In genomic region chr17:4997302-4998026, GRCh38 we compare ENCODE assay signal across 8 cellular contexts. TPM values are rescaled to one million over a fixed set of nuclear protein-coding genes. Genes with fewer than 3 reads are reported as not detected.
DNase-seq lines count a peak whose midpoint lies in the region; ATAC-seq and TF ChIP-seq lines count a peak whose summit lies in the region.

A gene with protein sequence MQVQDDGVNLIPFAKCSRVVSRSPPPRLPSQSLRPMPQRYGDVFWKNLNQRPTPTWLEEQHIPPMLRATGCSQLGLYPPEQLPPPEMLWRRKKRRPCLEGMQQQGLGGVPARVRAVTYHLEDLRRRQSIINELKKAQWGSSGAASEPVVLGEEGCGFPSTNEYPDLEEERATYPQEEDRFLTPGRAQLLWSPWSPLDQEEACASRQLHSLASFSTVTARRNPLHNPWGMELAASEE (minus strand): TSS chr17:4997522. CDS start chr17:4994437, 3,085 bp downstream.
Gene KIF1C (plus strand): TSS chr17:4997950. CDS start chr17:5000247, 2,297 bp downstream.

- H3K4me3 ChIP-seq in SK-N-MC (peak within 1 kb of the TSS; percentile 89), thoracic aorta (peak within 1 kb of the TSS; percentile 97)

- peaks cover 14 to 21% (median 20%) of the 10 kb centered on the region in 3 experiments for H3K36me3 Mint-ChIP-seq in H9 (ENCODE audit: insufficient read depth in 1 of 3, low read depth in 3 of 3)
- no peaks in the 10 kb centered on the region for H3K36me3 Mint-ChIP-seq in activated naive CD4-positive, alpha-beta T cell treated with anti-CD3 and anti-CD28 coated beads, Interleukin-2, amount 50 U/mL, for 24 hours
- H3K36me3 Mint-ChIP-seq in osteocyte (ENCODE audit: unreplicated experiment) = peaks cover 13% of the 10 kb centered on the region

- H3K27ac ChIP-seq in H9 (ENCODE audit: insufficient read length, low read depth, low read length) = no peak within 1 kb of the TSS
- peak within 1 kb of the TSS; percentile 78 for H3K27ac ChIP-seq in SK-N-MC
- peak within 1 kb of the TSS; percentile 92 to 95 for H3K27ac ChIP-seq in thoracic aorta

- TF ChIP-seq CTCF in H9 (conservative IDR thresholded peaks at IDR 0.05) (no peak), osteocyte (IDR thresholded peaks at IDR 0.05) (peak; percentile 15), thoracic aorta (IDR thresholded peaks at IDR 0.05) (peak; percentile 32)

- no peak within 1 kb of the TSS for H4K5ac ChIP-seq in H9 (ENCODE audit: insufficient read length, low read depth, low read length)

- H3K9me3 Mint-ChIP-seq in H9 (no peaks in the 10 kb centered on the region), osteocyte (ENCODE audit: unreplicated experiment) (no peaks in the 10 kb centered on the region)
- H3K9me3 Mint-ChIP-seq in activated naive CD4-positive, alpha-beta T cell treated with anti-CD3 and anti-CD28 coated beads, Interleukin-2, amount 50 U/mL, for 24 hours = no peaks in the 10 kb centered on the region

- H3K18ac ChIP-seq in H9 (ENCODE audit: insufficient read length, low read depth, low read length) = peak within 1 kb of the TSS; percentile 87

- H2AK5ac ChIP-seq in H9 (ENCODE audit: insufficient read length, low read length) = no peak within 1 kb of the TSS

- H3K9ac ChIP-seq in H9 (ENCODE audit: extremely low read depth, insufficient read length, low read length) (peak within 1 kb of the TSS; percentile 48), SK-N-MC (ENCODE audit: insufficient read length) (peak within 1 kb of the TSS; percentile 85)

- H3K4ac ChIP-seq in H9 (ENCODE audit: low read depth, low read length) = no peak within 1 kb of the TSS

- peaks cover 14% of the 10 kb centered on the region for H3K23me2 ChIP-seq in H9 (ENCODE audit: insufficient read length, low read depth, low read length, poor library complexity, severe bottlenecking)

- peaks cover 4% of the 10 kb centered on the region; the same call in 1 of the 2 replicates for H3K79me2 ChIP-seq in H9 (ENCODE audit: insufficient read depth, low read length)

- H3K27ac Mint-ChIP-seq in H9 (peak within 1 kb of the TSS in 1 of 3 experiments; percentile 67; a peak in 2 of 7 replicates), osteocyte (ENCODE audit: unreplicated experiment) (peak within 1 kb of the TSS; percentile 47)
- peak within 1 kb of the TSS; percentile 68 for H3K27ac Mint-ChIP-seq in activated naive CD4-positive, alpha-beta T cell treated with anti-CD3 and anti-CD28 coated beads, Interleukin-2, amount 50 U/mL, for 24 hours

- peak within 1 kb of the TSS; percentile 95 for H3K4me2 ChIP-seq in H9 (ENCODE audit: insufficient read depth, insufficient read length, low read length)

- H3K36me3 ChIP-seq in SK-N-MC (ENCODE audit: insufficient read depth, low read length) (peaks cover 10% of the 10 kb centered on the region; the same call in 1 of the 2 replicates), thoracic aorta (peaks cover 14% of the 10 kb centered on the region)

- no peak within 1 kb of the TSS for H3K23ac ChIP-seq in H9 (ENCODE audit: insufficient read length, low read depth, low read length)

- no peak within 1 kb of the TSS for H3T11ph ChIP-seq in H9 (ENCODE audit: low read length)

- no peak within 1 kb of the TSS for H2BK120ac ChIP-seq in H9 (ENCODE audit: low read depth, low read length, poor library complexity, severe bottlenecking)

- H2BK15ac ChIP-seq in H9 (ENCODE audit: low read depth, low read length) = no peak within 1 kb of the TSS

- DNase-seq in GDM1 (lab: John Stamatoyannopoulos, UW) (peak; percentile 85), H9 (peak; percentile 95), M059J (ENCODE audit: low read depth) (peak; percentile 81), SK-N-MC (ENCODE audit: low read depth, low spot score) (no peak), glomerular visceral epithelial cell (ENCODE audit: extremely low spot score) (peak; percentile 94), osteocyte (ENCODE audit: extremely low spot score, unreplicated experiment) (peak; percentile 96), thoracic aorta (ENCODE audit: low spot score) (peak; percentile 71)

- H3K79me1 ChIP-seq in H9 (ENCODE audit: insufficient read depth, low read depth, low read length, poor library complexity, severe bottlenecking) = peaks cover 8% of the 10 kb centered on the region

- no peak within 1 kb of the TSS for H3K56ac ChIP-seq in H9 (ENCODE audit: insufficient read length, low read depth, low read length)

- peak within 1 kb of the TSS; percentile 83 for H3K14ac ChIP-seq in H9 (ENCODE audit: insufficient read depth, low read length)

- H3K27me3 ChIP-seq in H9 (ENCODE audit: insufficient read depth, low read length) (no peaks in the 10 kb centered on the region; the same call in 1 of the 2 replicates), thoracic aorta (replicated peaks; ENCODE audit: insufficient read depth) (no peaks in the 10 kb centered on the region)

- H3K4me3 Mint-ChIP-seq in H9 = peak within 1 kb of the TSS; percentile 88 to 92
- H3K4me3 Mint-ChIP-seq in activated naive CD4-positive, alpha-beta T cell treated with anti-CD3 and anti-CD28 coated beads, Interleukin-2, amount 50 U/mL, for 24 hours = peak within 1 kb of the TSS; percentile 87
- H3K4me3 Mint-ChIP-seq in osteocyte (ENCODE audit: unreplicated experiment) = peak within 1 kb of the TSS; percentile 88

- H3K4me1 Mint-ChIP-seq in H9 (peaks cover 12 to 20% of the 10 kb centered on the region in 2 experiments), osteocyte (ENCODE audit: unreplicated experiment) (peaks cover 23% of the 10 kb centered on the region)
- H3K4me1 Mint-ChIP-seq in activated naive CD4-positive, alpha-beta T cell treated with anti-CD3 and anti-CD28 coated beads, Interleukin-2, amount 50 U/mL, for 24 hours = peaks cover 20% of the 10 kb centered on the region

- H3K4me1 ChIP-seq in H9 (ENCODE audit: insufficient read depth, low read length) = peaks cover 2% of the 10 kb centered on the region
- peaks cover 16 to 32% of the 10 kb centered on the region in 2 donors for H3K4me1 ChIP-seq in thoracic aorta (ENCODE audit: control insufficient read depth in 1 of 2, low read depth in 2 of 2)

- no peak within 1 kb of the TSS for H2BK20ac ChIP-seq in H9 (ENCODE audit: low read depth, low read length, poor library complexity, severe bottlenecking)

- no peak within 1 kb of the TSS for H2AFZ ChIP-seq in H9 (ENCODE audit: low read length)

- H3K9me3 ChIP-seq in H9 (ENCODE audit: control insufficient read depth, low read depth, low read length) (no peaks in the 10 kb centered on the region), SK-N-MC (ENCODE audit: low read depth, low read length) (no peaks in the 10 kb centered on the region), thoracic aorta (no peaks in the 10 kb centered on the region)

- H4K91ac ChIP-seq in H9 (ENCODE audit: insufficient read length, low read depth, low read length) = no peak within 1 kb of the TSS

- no peaks in the 10 kb centered on the region for H4K20me1 ChIP-seq in H9 (ENCODE audit: control insufficient read depth, insufficient read depth, insufficient read length)

- no peak within 1 kb of the TSS for H2BK5ac ChIP-seq in H9 (ENCODE audit: insufficient read length, low read length)

- H4K8ac ChIP-seq in H9 (replicated peaks; ENCODE audit: insufficient read length, low read depth, low read length) = no peak within 1 kb of the TSS

- H3K27me3 Mint-ChIP-seq in H9 (ENCODE audit: low read depth) (peaks cover 29% of the 10 kb centered on the region), osteocyte (ENCODE audit: unreplicated experiment) (no peaks in the 10 kb centered on the region)
- no peaks in the 10 kb centered on the region for H3K27me3 Mint-ChIP-seq in activated naive CD4-positive, alpha-beta T cell treated with anti-CD3 and anti-CD28 coated beads, Interleukin-2, amount 50 U/mL, for 24 hours

- no CpG with 5 or more reads among the region's 93 CpGs for WGBS in H9 (ENCODE audit: extremely low coverage, insufficient read length, low lambda C conversion rate)

- ATAC-seq in thoracic aorta (ENCODE audit: insufficient number of reproducible peaks, low FRiP score, low read depth) = peak; percentile 96

- H2BK12ac ChIP-seq in H9 (ENCODE audit: insufficient read length, low read depth, low read length) = no peak within 1 kb of the TSS

RNA-seq across cellular contexts. Expression of the first gene that starts in this region (rescaled TPM):
- total RNA-seq in H9 (2021) = 1.3 and 1.5 TPM in 2 replicates
- total RNA-seq in M059J (2014; rRNA removed; shearing (Covaris generic)) = not detected in 2 replicates
- 0.89 and 1.8 TPM in 2 replicates for total RNA-seq in osteocyte
- 1 to 10 TPM in 1 of 2 donors, not detected in 1; 1.2 TPM for total RNA-seq in thoracic aorta

RNA-seq across cellular contexts. Expression of gene KIF1C, which starts in this region (rescaled TPM):
- total RNA-seq in H9 (2021) (85.6 and 87.3 TPM in 2 replicates), osteocyte (123 and 127 TPM in 2 replicates), thoracic aorta (100 to 1,000 TPM; 113 to 152 TPM)
- total RNA-seq in M059J (2014; rRNA removed; shearing (Covaris generic)) = 16.0 and 29.8 TPM in 2 replicates
